10 cellular contexts compared by ENCODE assay signal in the genomic region with DNA sequence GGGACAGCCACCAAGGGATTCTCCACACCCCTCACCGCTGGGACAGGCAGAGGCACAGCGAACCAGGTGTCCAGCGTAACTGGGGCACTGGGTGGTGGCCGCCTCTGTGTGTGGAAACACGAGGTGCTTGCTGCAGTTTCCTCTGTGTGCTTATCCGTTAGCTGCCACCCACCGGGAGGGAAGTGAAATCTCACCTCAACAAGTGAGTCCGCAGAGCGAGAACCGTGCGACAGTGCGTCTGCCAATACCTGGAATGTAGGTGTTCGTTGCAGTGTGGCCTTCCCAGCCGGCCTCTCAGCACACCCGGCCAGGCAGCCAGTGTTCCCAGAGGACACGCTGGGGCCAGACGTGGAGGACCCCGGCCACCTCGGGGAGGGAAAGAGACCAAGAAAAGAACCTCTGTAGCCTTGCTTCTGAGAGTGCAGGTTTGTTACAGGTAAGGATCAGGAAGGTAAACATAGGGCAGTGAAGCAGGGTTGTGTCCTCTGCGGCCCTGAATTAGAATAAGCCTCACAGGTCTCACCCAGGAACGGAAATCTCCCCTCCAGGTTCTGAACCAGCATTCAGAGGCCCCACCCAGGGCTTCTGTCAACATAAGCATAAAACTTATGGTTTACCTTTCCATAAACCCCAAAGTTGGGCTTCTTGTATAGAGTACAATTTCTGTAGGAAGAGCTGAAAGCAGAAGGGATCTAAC. TPM values are rescaled to one million over a fixed set of nuclear protein-coding genes. Genes with fewer than 3 reads are reported as not detected.
DNase-seq lines count a peak whose midpoint lies in the region; ATAC-seq and TF ChIP-seq lines count a peak whose summit lies in the region.
"Had no signal": no experiment of that assay in that cellular context is flagged by ENCODE, and none has a peak within 500 bp of the region (broad histone marks: within the 10 kb centered on the region; RNA-seq: fewer than 3 reads in every experiment).

No MANE protein-coding gene starts in this region.

- no peak overlapping the region for H2BK120ac ChIP-seq in mesenchymal stem cell (ENCODE audit: low read depth, low read length)

- ATAC-seq in upper lobe of right lung (peak; percentile 81), GM18517 (IDR thresholded peaks at IDR 0.05; ENCODE audit: unreplicated experiment) (no peak)

- H3K9me3 ChIP-seq in mesenchymal stem cell (ENCODE audit: control insufficient read depth, low read length) = no peaks in the 10 kb centered on the region
- no peaks in the 10 kb centered on the region for H3K9me3 ChIP-seq in upper lobe of right lung
- no peaks in the 10 kb centered on the region for H3K9me3 ChIP-seq in BE2C

- TF ChIP-seq CTCF in upper lobe of right lung (IDR thresholded peaks at IDR 0.05) = no peak
- no peak for TF ChIP-seq CTCF in BE2C (IDR thresholded peaks at IDR 0.05; ENCODE audit: low read depth, low read length)

- no peak overlapping the region for H2BK12ac ChIP-seq in mesenchymal stem cell (ENCODE audit: low read length in 2 of 2)

- H3K4me3 ChIP-seq in mesenchymal stem cell (ENCODE audit: insufficient read depth in 1 of 2, low read depth in 1 of 2, low read length in 2 of 2) (no peak overlapping the region), upper lobe of right lung (no peak overlapping the region), BE2C (ENCODE audit: low read depth, low read length) (no peak overlapping the region)

- H4K91ac ChIP-seq in mesenchymal stem cell (ENCODE audit: low read length) = peak overlapping the region; percentile 73

- no peak overlapping the region for H2BK15ac ChIP-seq in mesenchymal stem cell (ENCODE audit: low read depth, poor library complexity, severe bottlenecking)

- no peak overlapping the region for H3K23ac ChIP-seq in mesenchymal stem cell (ENCODE audit: low read length in 2 of 2)

- intact Hi-C loops in upper lobe of right lung (cut with DNase I) = no loop called here

- H3K18ac ChIP-seq in mesenchymal stem cell (ENCODE audit: low read depth in 1 of 2, low read length in 2 of 2) = no peak overlapping the region

- H3K27me3 ChIP-seq in mesenchymal stem cell (ENCODE audit: control insufficient read depth in 1 of 2, insufficient read depth in 1 of 2, low read length in 2 of 2) = peaks cover 23 to 53% of the 10 kb centered on the region in 2 experiments
- no peaks in the 10 kb centered on the region for H3K27me3 ChIP-seq in upper lobe of right lung
- H3K27me3 ChIP-seq in BE2C = no peaks in the 10 kb centered on the region

- H4K8ac ChIP-seq in mesenchymal stem cell (ENCODE audit: low read length) = no peak overlapping the region

- no peak overlapping the region for H3K9ac ChIP-seq in mesenchymal stem cell (ENCODE audit: low read length)

- no peak overlapping the region for H2BK5ac ChIP-seq in mesenchymal stem cell (ENCODE audit: low read depth, low read length, poor library complexity, severe bottlenecking)

- no peak overlapping the region for H3K14ac ChIP-seq in mesenchymal stem cell (ENCODE audit: low read length in 2 of 2)

- WGBS in mesenchymal stem cell = 89% methylated on average over 21 of the region's 21 CpGs

- DNase-seq in activated gamma-delta T cell treated with Interleukin-2 at 50 U/mL for 16 hours = peak; percentile 16
- DNase-seq in activated gamma-delta T cell (lab: John Stamatoyannopoulos, UW) = no peak
- DNase-seq in activated T-cell treated with anti-CD3 and anti-CD28 coated beads for 4 hours = peak; percentile 17
- DNase-seq in mesenchymal stem cell = no peak
- DNase-seq in upper lobe of right lung = peak; percentile 73
- no peak for DNase-seq in BE2C
- no peak for DNase-seq in DMS79 (lab: John Stamatoyannopoulos, UW)

- H3K27ac ChIP-seq in mesenchymal stem cell (ENCODE audit: low read length, poor library complexity, severe bottlenecking) (no peak overlapping the region), upper lobe of right lung (no peak overlapping the region)

- H2AFZ ChIP-seq in mesenchymal stem cell (ENCODE audit: low read depth, low read length) = no peak overlapping the region

- H3K4ac ChIP-seq in mesenchymal stem cell (ENCODE audit: low read depth in 1 of 2, low read length in 2 of 2) = no peak overlapping the region

- no peak overlapping the region for H3K4me2 ChIP-seq in mesenchymal stem cell (ENCODE audit: low read length, poor library complexity, severe bottlenecking)

- no peaks in the 10 kb centered on the region for H3K4me1 ChIP-seq in mesenchymal stem cell (ENCODE audit: control insufficient read depth, insufficient read depth, low read depth, low read length)
- no peaks in the 10 kb centered on the region for H3K4me1 ChIP-seq in upper lobe of right lung
- no peaks in the 10 kb centered on the region for H3K4me1 ChIP-seq in BE2C

- no peaks in the 10 kb centered on the region for H3K36me3 ChIP-seq in mesenchymal stem cell (ENCODE audit: control insufficient read depth in 1 of 2, insufficient read depth in 2 of 2, low read depth in 1 of 2, low read length in 2 of 2)
- no peaks in the 10 kb centered on the region for H3K36me3 ChIP-seq in upper lobe of right lung
- H3K36me3 ChIP-seq in BE2C = no peaks in the 10 kb centered on the region

- no peak overlapping the region for H2AK5ac ChIP-seq in mesenchymal stem cell (ENCODE audit: low read length, severe bottlenecking)

- H3K79me1 ChIP-seq in mesenchymal stem cell (replicated peaks; ENCODE audit: low read length, poor library complexity, severe bottlenecking) = no peaks in the 10 kb centered on the region

RNA-seq across cellular contexts. Expression of a gene that starts 1.5 kb away (rescaled TPM):
- polyA plus RNA-seq in mesenchymal stem cell (2013, experiment 1 of 2) = 0.06 TPM
- 0.03 TPM for polyA plus RNA-seq in mesenchymal stem cell (2013, experiment 2 of 2)
- 1.4 TPM for total RNA-seq in upper lobe of right lung
- not detected for polyA plus RNA-seq in BE2C (2012; ENCODE audit: insufficient read depth, insufficient read length, low read depth)
- total RNA-seq: fibroblast of lung, pulmonary artery endothelial cell had no signal
- polyA plus RNA-seq: fibroblast of lung had no signal

Comparison
In these comparisons a context has a peak if more than half of its experiments do, and no peak if none do; other contexts are left out.
1. DNase-seq: peak in activated gamma-delta T cell treated with Interleukin-2 at 50 U/mL for 16 hours (single experiment), activated T-cell treated with anti-CD3 and anti-CD28 coated beads for 4 hours (single experiment) and upper lobe of right lung (single experiment); none in activated gamma-delta T cell (single experiment), mesenchymal stem cell (single experiment), BE2C (single experiment) and DMS79 (single experiment).